Comparison of ENCODE assay signal across 16 cellular contexts in genomic region chr6:111677186-111677990, GRCh38.
DNase-seq lines count a peak whose midpoint lies in the region; ATAC-seq and TF ChIP-seq lines count a peak whose summit lies in the region.
"Had no signal": no experiment of that assay in that cellular context is flagged by ENCODE, and none has a peak within 500 bp of the region (broad histone marks: within the 10 kb centered on the region; RNA-seq: fewer than 3 reads in every experiment).

No MANE protein-coding gene starts in this region.

- TF ChIP-seq POLR2A in body of pancreas (IDR thresholded peaks at IDR 0.05) (no peak), transverse colon (IDR thresholded peaks at IDR 0.05) (no peak)

- no peak for DNase-seq in activated CD4-positive, alpha-beta T cell treated with anti-CD3 and anti-CD28 coated beads for 36 hours
- no peak for DNase-seq in activated CD4-positive, alpha-beta T cell treated with anti-CD3 and anti-CD28 coated beads, Interleukin-2, amount 50 U/mL, for 4 hours
- DNase-seq in body of pancreas (no peak), left colon (no peak), transverse colon (no peak)
- DNase-seq in stimulated activated CD4-positive, alpha-beta T cell treated with anti-CD3 and anti-CD28 coated beads, Interleukin-12 subunit alpha, Interleukin-12 subunit beta, amount 100 ng/mL, for 4 hours: no peak
- DNase-seq: activated CD8-positive, alpha-beta T cell treated with anti-CD3 and anti-CD28 coated beads, Interleukin-2, amount 10 ng/mL, durations not matched to agents 7 days and 5 days; amygdala; NCI-H82; sigmoid colon; stimulated activated CD4-positive, alpha-beta T cell treated with anti-CD3 and anti-CD28 coated beads, Interleukin-2, amount 100 ng/mL, for 48 hours had no signal

- H3K36me3 ChIP-seq in body of pancreas (replicated peaks in 1 of 2; ENCODE audit: insufficient read depth in 1 of 2, low read depth in 2 of 2): no peaks in the 10 kb centered on the region
- no peaks in the 10 kb centered on the region for H3K36me3 ChIP-seq in transverse colon

- no peaks in the 10 kb centered on the region for H3K27me3 ChIP-seq in body of pancreas
- no peaks in the 10 kb centered on the region for H3K27me3 ChIP-seq in transverse colon
- H3K27me3 ChIP-seq: sigmoid colon had no signal

- peaks cover 50% of the 10 kb centered on the region for H3K4me1 Mint-ChIP-seq in activated CD4-positive, alpha-beta T cell treated with anti-CD3 and anti-CD28 coated beads for 36 hours

- CTCF ChIA-PET in activated CD4-positive, alpha-beta T cell treated with anti-CD3 and anti-CD28 coated beads for 36 hours (lab: Charles Lee): interaction anchor here (0.6 to 1.7 kb wide), 7 partner anchors 9 to 427 kb away, joined by 3 to 6 read pairs (median 4); no protein-coding TSS in a partner anchor

- WGBS in body of pancreas, 2 donors: 23 to 31% methylated on average over 3 of the region's 3 CpGs
- WGBS in transverse colon (ENCODE audit: low coverage in 1 of 2), 2 donors: 37 to 52% methylated on average over 2 to 3 of the region's 3 CpGs

- H3K27ac ChIP-seq in body of pancreas (no peak overlapping the region), transverse colon (peak overlapping the region; percentile 7 to 56 (median 32))
- H3K27ac ChIP-seq: 22Rv1, C4-2B, sigmoid colon, thoracic aorta had no signal

- H3K4me1 ChIP-seq in body of pancreas: peaks cover 8% of the 10 kb centered on the region
- peaks cover 0 to 45% (median 26%) of the 10 kb centered on the region in 4 donors for H3K4me1 ChIP-seq in transverse colon

- no peaks in the 10 kb centered on the region for H3K9me3 Mint-ChIP-seq in activated CD4-positive, alpha-beta T cell treated with anti-CD3 and anti-CD28 coated beads for 36 hours (ENCODE audit: low read depth)

- TF ChIP-seq CTCF in body of pancreas (IDR thresholded peaks at IDR 0.05) (no peak), transverse colon (IDR thresholded peaks at IDR 0.05) (no peak)

- in situ Hi-C loops in transverse colon (cut with MboI; ENCODE audit: low pct_ligation_motif_present in 1 of 4, low pct_unique_long_range_greater_than_20kb in 1 of 4, low sequenced_read_pairs in 3 of 4): no loop called here

- POLR2A ChIA-PET in activated CD4-positive, alpha-beta T cell treated with anti-CD3 and anti-CD28 coated beads for 36 hours (lab: Charles Lee): no interaction called here

- ATAC-seq in activated CD4-positive, alpha-beta T cell treated with anti-CD3 and anti-CD28 coated beads for 36 hours: no peak
- ATAC-seq in body of pancreas: peak; percentile 45
- peak; percentile 79 for ATAC-seq in left colon
- no peak for ATAC-seq in GM19467 (IDR thresholded peaks at IDR 0.05; ENCODE audit: unreplicated experiment)
- no peak for ATAC-seq in GM18517 (IDR thresholded peaks at IDR 0.05; ENCODE audit: unreplicated experiment)
- ATAC-seq: activated CD8-positive, alpha-beta T cell treated with anti-CD3 and anti-CD28 coated beads, Interleukin-2, amount 10 ng/mL, durations not matched to agents 7 days and 5 days had no signal

- no peak for TF ChIP-seq EP300 in transverse colon (IDR thresholded peaks at IDR 0.05; ENCODE audit: low read depth)

- no peaks in the 10 kb centered on the region for H3K27me3 Mint-ChIP-seq in activated CD4-positive, alpha-beta T cell treated with anti-CD3 and anti-CD28 coated beads for 36 hours

- H3K36me3 Mint-ChIP-seq in activated CD4-positive, alpha-beta T cell treated with anti-CD3 and anti-CD28 coated beads for 36 hours (ENCODE audit: low read depth): peaks cover 77% of the 10 kb centered on the region

- H3K9me3 ChIP-seq in body of pancreas (no peaks in the 10 kb centered on the region), transverse colon (no peaks in the 10 kb centered on the region)
- H3K9me3 ChIP-seq: sigmoid colon, thoracic aorta had no signal

- intact Hi-C loops in activated CD4-positive, alpha-beta T cell treated with anti-CD3 and anti-CD28 coated beads for 36 hours (cut with DNase I, micrococcal nuclease): no loop called here
- intact Hi-C loops in body of pancreas (cut with DNase I) (no loop called here), left colon (cut with DNase I, micrococcal nuclease) (no loop called here), transverse colon (cut with DNase I; ENCODE audit: low total_unique reads) (no loop called here)

- no peak overlapping the region for H3K4me3 ChIP-seq in body of pancreas
- H3K4me3 ChIP-seq in transverse colon: no peak overlapping the region
- H3K4me3 ChIP-seq: sigmoid colon, thoracic aorta had no signal

- H3K4me3 Mint-ChIP-seq in activated CD4-positive, alpha-beta T cell treated with anti-CD3 and anti-CD28 coated beads for 36 hours: no peak overlapping the region
- H3K4me3 Mint-ChIP-seq: activated CD8-positive, alpha-beta T cell treated with anti-CD3 and anti-CD28 coated beads, Interleukin-2, amount 10 ng/mL, durations not matched to agents 7 days and 5 days had no signal

- peak overlapping the region; percentile 33 for H3K27ac Mint-ChIP-seq in activated CD4-positive, alpha-beta T cell treated with anti-CD3 and anti-CD28 coated beads for 36 hours
- H3K27ac Mint-ChIP-seq: activated CD8-positive, alpha-beta T cell treated with anti-CD3 and anti-CD28 coated beads, Interleukin-2, amount 10 ng/mL, durations not matched to agents 7 days and 5 days had no signal

Comparison
In these comparisons a context has a peak if more than half of its experiments do, and no peak if none do; other contexts are left out.
1. ATAC-seq: peak in body of pancreas (single experiment) and left colon (single experiment); none in activated CD4-positive, alpha-beta T cell treated with anti-CD3 and anti-CD28 coated beads for 36 hours (single experiment), GM19467 (single experiment) and GM18517 (single experiment).
2. H3K27ac ChIP-seq: peak in transverse colon (4 of 4); none in body of pancreas (0 of 4).